Comparison of ENCODE assay signal across 1 cellular context in the genomic region with DNA sequence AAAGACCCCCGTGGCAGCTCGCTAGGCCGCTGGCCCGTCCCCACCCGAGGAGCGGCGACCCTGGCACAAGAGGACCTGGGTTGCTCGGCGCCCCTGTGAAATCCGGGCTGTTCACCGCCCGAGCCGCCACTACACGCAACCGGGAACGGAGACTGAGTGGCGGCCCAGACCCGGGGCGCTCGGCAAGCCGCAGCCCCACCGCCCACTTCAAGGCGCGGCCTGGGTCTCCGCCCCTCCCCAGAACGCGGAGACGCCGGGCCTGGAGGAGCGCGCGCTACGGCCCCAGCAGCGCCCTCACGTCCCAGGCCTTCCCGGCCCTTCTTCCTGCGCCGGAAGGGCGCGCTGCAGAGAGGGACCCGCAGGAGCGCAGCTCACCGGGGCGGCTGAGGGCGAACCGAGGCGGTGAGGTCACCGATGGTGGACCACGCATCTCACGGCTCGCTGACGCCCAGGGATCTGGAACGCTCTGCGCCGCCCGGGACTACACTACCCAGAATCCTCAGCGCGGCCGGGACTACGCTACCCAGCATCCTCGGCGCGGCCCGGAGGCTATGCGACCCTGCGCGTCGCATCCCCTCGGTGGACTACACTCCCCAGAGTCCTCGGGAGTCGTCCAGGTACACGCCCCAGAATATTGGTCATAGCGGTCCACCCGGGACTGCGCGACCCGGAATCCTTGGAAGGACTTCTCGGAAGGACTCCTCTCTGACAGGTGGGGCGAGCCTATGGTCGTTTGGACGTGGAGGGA.
TF ChIP-seq lines count a peak whose summit lies in the region.

A gene (minus strand): TSS at position 470 of the 748 bp plus-strand sequence. CDS start 10,436 bp downstream, outside the sequence.

TF ChIP-seq in HEK293, 187 proteins besides CTCF, POLR2A, EP300 and RAD21 (continued from another document and continues in another):
- TF ChIP-seq, protein P1, sequence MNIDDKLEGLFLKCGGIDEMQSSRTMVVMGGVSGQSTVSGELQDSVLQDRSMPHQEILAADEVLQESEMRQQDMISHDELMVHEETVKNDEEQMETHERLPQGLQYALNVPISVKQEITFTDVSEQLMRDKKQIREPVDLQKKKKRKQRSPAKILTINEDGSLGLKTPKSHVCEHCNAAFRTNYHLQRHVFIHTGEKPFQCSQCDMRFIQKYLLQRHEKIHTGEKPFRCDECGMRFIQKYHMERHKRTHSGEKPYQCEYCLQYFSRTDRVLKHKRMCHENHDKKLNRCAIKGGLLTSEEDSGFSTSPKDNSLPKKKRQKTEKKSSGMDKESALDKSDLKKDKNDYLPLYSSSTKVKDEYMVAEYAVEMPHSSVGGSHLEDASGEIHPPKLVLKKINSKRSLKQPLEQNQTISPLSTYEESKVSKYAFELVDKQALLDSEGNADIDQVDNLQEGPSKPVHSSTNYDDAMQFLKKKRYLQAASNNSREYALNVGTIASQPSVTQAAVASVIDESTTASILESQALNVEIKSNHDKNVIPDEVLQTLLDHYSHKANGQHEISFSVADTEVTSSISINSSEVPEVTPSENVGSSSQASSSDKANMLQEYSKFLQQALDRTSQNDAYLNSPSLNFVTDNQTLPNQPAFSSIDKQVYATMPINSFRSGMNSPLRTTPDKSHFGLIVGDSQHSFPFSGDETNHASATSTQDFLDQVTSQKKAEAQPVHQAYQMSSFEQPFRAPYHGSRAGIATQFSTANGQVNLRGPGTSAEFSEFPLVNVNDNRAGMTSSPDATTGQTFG (tag by site-specific recombination; IDR thresholded peaks at IDR 0.05; ENCODE audit: borderline replicate concordance): no peak
- TF ChIP-seq ZEB2 (tag by site-specific recombination; IDR thresholded peaks at IDR 0.05) (peak; percentile 91), TRIM28 (IDR thresholded peaks at IDR 0.05; ENCODE audit: borderline replicate concordance, low read length) (no peak), ZNF37A (tag by site-specific recombination; IDR thresholded peaks at IDR 0.05) (no peak), ZNF214 (tag by site-specific recombination; IDR thresholded peaks at IDR 0.05; ENCODE audit: borderline replicate concordance) (no peak), ZNF23 (tag by site-specific recombination; IDR thresholded peaks at IDR 0.05; ENCODE audit: borderline replicate concordance) (no peak), KLF10 (tag by site-specific recombination; IDR thresholded peaks at IDR 0.05) (no peak), ZNF530 (tag by site-specific recombination; IDR thresholded peaks at IDR 0.05; ENCODE audit: low read depth) (no peak), HOXD13 (CRISPR knock-in tag; IDR thresholded peaks at IDR 0.05; ENCODE audit: borderline replicate concordance) (peak; percentile 11; the same call in 1 of the 2 replicates), ZNF510 (tag by site-specific recombination; IDR thresholded peaks at IDR 0.05; ENCODE audit: insufficient replicate concordance) (no peak), BCL11A (tag by site-specific recombination; IDR thresholded peaks at IDR 0.05; ENCODE audit: low read depth) (no peak), ZNF76 (tag by site-specific recombination; IDR thresholded peaks at IDR 0.05; ENCODE audit: borderline replicate concordance, low read depth) (peak; percentile 100), ZFP69B (tag by site-specific recombination; IDR thresholded peaks at IDR 0.05) (peak; percentile 45; the same call in 1 of the 2 replicates), ZNF10 (tag by site-specific recombination; IDR thresholded peaks at IDR 0.05) (no peak), ZNF747 (tag by site-specific recombination; IDR thresholded peaks at IDR 0.05) (no peak), ZNF223 (tag by site-specific recombination; IDR thresholded peaks at IDR 0.05) (no peak), ZNF791 (tag by site-specific recombination; IDR thresholded peaks at IDR 0.05) (no peak), ZNF624 (tag by site-specific recombination; IDR thresholded peaks at IDR 0.05) (no peak), ZNF548 (tag by site-specific recombination; IDR thresholded peaks at IDR 0.05) (no peak), ZNF610 (tag by site-specific recombination; IDR thresholded peaks at IDR 0.05; ENCODE audit: borderline replicate concordance) (no peak; the same call in 1 of the 2 replicates), ZNF169 (tag by site-specific recombination; IDR thresholded peaks at IDR 0.05) (no peak), OSR2 (tag by site-specific recombination; IDR thresholded peaks at IDR 0.05) (no peak), ZNF843 (tag by site-specific recombination; IDR thresholded peaks at IDR 0.05) (no peak), ZSCAN30 (tag by site-specific recombination; IDR thresholded peaks at IDR 0.05) (peak; percentile 14), ZNF837 (tag by site-specific recombination; IDR thresholded peaks at IDR 0.05) (no peak), GLI2 (tag by site-specific recombination; IDR thresholded peaks at IDR 0.05; ENCODE audit: borderline replicate concordance, low read depth) (no peak), ZFP41 (tag by site-specific recombination; IDR thresholded peaks at IDR 0.05; ENCODE audit: borderline replicate concordance) (no peak), ZNF549 (tag by site-specific recombination; IDR thresholded peaks at IDR 0.05) (no peak), ZNF830 (tag by site-specific recombination; IDR thresholded peaks at IDR 0.05; ENCODE audit: low read depth) (no peak), ZNF629 (tag by site-specific recombination; IDR thresholded peaks at IDR 0.05) (peak; percentile 77), ZFP37 (tag by site-specific recombination; IDR thresholded peaks at IDR 0.05) (no peak; the same call in none of the 2 replicates)
- TF ChIP-seq, protein P2, sequence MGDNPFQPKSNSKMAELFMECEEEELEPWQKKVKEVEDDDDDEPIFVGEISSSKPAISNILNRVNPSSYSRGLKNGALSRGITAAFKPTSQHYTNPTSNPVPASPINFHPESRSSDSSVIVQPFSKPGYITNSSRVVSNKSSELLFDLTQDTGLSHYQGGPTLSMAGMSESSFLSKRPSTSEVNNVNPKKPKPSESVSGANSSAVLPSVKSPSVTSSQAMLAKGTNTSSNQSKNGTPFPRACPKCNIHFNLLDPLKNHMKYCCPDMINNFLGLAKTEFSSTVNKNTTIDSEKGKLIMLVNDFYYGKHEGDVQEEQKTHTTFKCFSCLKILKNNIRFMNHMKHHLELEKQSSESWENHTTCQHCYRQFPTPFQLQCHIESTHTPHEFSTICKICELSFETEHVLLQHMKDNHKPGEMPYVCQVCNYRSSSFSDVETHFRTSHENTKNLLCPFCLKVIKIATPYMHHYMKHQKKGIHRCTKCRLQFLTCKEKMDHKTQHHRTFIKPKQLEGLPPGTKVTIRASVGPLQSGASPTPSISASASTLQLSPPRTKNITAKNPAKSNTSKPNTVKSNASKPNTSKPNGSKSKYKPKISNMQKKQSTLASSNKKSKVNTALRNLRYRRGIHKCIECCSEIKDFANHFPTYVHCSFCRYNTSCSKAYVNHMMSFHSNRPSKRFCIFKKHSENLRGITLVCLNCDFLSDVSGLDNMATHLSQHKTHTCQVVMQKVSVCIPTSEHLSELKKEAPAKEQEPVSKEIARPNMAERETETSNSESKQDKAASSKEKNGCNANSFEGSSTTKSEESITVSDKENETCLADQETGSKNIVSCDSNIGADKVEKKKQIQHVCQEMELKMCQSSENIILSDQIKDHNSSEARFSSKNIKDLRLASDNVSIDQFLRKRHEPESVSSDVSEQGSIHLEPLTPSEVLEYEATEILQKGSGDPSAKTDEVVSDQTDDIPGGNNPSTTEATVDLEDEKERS (tag by site-specific recombination; IDR thresholded peaks at IDR 0.05): no peak
- TF ChIP-seq, protein P3, sequence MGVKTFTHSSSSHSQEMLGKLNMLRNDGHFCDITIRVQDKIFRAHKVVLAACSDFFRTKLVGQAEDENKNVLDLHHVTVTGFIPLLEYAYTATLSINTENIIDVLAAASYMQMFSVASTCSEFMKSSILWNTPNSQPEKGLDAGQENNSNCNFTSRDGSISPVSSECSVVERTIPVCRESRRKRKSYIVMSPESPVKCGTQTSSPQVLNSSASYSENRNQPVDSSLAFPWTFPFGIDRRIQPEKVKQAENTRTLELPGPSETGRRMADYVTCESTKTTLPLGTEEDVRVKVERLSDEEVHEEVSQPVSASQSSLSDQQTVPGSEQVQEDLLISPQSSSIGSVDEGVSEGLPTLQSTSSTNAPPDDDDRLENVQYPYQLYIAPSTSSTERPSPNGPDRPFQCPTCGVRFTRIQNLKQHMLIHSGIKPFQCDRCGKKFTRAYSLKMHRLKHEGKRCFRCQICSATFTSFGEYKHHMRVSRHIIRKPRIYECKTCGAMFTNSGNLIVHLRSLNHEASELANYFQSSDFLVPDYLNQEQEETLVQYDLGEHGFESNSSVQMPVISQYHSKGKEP (tag by site-specific recombination; IDR thresholded peaks at IDR 0.05): no peak
- TF ChIP-seq, protein P4, sequence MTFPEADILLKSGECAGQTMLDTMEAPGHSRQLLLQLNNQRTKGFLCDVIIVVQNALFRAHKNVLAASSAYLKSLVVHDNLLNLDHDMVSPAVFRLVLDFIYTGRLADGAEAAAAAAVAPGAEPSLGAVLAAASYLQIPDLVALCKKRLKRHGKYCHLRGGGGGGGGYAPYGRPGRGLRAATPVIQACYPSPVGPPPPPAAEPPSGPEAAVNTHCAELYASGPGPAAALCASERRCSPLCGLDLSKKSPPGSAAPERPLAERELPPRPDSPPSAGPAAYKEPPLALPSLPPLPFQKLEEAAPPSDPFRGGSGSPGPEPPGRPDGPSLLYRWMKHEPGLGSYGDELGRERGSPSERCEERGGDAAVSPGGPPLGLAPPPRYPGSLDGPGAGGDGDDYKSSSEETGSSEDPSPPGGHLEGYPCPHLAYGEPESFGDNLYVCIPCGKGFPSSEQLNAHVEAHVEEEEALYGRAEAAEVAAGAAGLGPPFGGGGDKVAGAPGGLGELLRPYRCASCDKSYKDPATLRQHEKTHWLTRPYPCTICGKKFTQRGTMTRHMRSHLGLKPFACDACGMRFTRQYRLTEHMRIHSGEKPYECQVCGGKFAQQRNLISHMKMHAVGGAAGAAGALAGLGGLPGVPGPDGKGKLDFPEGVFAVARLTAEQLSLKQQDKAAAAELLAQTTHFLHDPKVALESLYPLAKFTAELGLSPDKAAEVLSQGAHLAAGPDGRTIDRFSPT (tag by site-specific recombination; IDR thresholded peaks at IDR 0.05): no peak
- TF ChIP-seq, protein P5, sequence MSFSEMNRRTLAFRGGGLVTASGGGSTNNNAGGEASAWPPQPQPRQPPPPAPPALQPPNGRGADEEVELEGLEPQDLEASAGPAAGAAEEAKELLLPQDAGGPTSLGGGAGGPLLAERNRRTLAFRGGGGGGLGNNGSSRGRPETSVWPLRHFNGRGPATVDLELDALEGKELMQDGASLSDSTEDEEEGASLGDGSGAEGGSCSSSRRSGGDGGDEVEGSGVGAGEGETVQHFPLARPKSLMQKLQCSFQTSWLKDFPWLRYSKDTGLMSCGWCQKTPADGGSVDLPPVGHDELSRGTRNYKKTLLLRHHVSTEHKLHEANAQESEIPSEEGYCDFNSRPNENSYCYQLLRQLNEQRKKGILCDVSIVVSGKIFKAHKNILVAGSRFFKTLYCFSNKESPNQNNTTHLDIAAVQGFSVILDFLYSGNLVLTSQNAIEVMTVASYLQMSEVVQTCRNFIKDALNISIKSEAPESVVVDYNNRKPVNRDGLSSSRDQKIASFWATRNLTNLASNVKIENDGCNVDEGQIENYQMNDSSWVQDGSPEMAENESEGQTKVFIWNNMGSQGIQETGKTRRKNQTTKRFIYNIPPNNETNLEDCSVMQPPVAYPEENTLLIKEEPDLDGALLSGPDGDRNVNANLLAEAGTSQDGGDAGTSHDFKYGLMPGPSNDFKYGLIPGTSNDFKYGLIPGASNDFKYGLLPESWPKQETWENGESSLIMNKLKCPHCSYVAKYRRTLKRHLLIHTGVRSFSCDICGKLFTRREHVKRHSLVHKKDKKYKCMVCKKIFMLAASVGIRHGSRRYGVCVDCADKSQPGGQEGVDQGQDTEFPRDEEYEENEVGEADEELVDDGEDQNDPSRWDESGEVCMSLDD (tag by site-specific recombination; IDR thresholded peaks at IDR 0.05): 0 out of 2 replicates have a peak, but pooled peaks have one; percentile 8
- TF ChIP-seq, protein P6, sequence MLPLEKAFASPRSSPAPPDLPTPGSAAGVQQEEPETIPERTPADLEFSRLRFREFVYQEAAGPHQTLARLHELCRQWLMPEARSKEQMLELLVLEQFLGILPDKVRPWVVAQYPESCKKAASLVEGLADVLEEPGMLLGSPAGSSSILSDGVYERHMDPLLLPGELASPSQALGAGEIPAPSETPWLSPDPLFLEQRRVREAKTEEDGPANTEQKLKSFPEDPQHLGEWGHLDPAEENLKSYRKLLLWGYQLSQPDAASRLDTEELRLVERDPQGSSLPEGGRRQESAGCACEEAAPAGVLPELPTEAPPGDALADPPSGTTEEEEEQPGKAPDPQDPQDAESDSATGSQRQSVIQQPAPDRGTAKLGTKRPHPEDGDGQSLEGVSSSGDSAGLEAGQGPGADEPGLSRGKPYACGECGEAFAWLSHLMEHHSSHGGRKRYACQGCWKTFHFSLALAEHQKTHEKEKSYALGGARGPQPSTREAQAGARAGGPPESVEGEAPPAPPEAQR (tag by site-specific recombination; IDR thresholded peaks at IDR 0.05): no peak
- TF ChIP-seq, protein P7, sequence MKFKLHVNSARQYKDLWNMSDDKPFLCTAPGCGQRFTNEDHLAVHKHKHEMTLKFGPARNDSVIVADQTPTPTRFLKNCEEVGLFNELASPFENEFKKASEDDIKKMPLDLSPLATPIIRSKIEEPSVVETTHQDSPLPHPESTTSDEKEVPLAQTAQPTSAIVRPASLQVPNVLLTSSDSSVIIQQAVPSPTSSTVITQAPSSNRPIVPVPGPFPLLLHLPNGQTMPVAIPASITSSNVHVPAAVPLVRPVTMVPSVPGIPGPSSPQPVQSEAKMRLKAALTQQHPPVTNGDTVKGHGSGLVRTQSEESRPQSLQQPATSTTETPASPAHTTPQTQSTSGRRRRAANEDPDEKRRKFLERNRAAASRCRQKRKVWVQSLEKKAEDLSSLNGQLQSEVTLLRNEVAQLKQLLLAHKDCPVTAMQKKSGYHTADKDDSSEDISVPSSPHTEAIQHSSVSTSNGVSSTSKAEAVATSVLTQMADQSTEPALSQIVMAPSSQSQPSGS (tag by site-specific recombination; IDR thresholded peaks at IDR 0.05; ENCODE audit: low read depth): peak; percentile 80
- TF ChIP-seq, protein P8, sequence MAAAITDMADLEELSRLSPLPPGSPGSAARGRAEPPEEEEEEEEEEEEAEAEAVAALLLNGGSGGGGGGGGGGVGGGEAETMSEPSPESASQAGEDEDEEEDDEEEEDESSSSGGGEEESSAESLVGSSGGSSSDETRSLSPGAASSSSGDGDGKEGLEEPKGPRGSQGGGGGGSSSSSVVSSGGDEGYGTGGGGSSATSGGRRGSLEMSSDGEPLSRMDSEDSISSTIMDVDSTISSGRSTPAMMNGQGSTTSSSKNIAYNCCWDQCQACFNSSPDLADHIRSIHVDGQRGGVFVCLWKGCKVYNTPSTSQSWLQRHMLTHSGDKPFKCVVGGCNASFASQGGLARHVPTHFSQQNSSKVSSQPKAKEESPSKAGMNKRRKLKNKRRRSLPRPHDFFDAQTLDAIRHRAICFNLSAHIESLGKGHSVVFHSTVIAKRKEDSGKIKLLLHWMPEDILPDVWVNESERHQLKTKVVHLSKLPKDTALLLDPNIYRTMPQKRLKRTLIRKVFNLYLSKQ (tag by site-specific recombination; IDR thresholded peaks at IDR 0.05; ENCODE audit: borderline replicate concordance): no peak
- TF ChIP-seq, protein P9, sequence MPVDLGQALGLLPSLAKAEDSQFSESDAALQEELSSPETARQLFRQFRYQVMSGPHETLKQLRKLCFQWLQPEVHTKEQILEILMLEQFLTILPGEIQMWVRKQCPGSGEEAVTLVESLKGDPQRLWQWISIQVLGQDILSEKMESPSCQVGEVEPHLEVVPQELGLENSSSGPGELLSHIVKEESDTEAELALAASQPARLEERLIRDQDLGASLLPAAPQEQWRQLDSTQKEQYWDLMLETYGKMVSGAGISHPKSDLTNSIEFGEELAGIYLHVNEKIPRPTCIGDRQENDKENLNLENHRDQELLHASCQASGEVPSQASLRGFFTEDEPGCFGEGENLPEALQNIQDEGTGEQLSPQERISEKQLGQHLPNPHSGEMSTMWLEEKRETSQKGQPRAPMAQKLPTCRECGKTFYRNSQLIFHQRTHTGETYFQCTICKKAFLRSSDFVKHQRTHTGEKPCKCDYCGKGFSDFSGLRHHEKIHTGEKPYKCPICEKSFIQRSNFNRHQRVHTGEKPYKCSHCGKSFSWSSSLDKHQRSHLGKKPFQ (tag by site-specific recombination; IDR thresholded peaks at IDR 0.05): no peak
